ENCODE assay signal across 8 cellular contexts in the genomic region with DNA sequence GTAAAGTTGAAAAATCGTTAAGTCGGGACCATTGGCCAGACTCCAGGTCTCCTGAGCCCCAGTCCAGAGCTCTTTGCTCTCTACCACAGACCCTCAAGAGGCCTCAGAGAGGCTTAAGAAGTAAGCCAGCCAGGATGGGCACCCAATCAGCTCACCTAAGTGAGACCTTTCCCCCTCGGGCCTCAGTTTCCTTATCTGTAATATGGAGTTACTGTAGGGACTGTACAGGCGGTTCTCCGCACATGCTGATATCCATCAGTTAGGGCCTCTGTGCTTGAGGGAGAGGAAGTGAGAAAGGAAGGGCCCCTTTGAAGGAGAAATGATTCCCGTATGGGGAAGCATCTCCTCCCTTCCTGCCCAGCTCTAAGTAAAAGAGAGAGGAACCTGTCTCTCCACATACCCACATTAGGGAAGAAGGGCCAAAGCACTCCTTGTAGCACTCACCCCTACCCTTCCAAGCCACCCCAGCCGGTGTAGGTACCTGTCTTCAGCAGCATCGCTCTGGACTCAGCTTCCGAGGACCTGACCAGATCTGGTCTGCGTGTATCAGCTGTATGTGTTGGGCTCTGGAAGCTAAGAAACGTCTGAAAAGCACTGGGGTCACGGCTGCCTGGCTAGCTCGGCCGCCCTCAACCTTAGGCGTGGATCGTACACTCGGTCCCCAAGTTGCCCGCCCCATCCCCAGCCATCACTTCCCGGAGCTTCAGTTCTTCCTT. TPM values are rescaled to one million over a fixed set of nuclear protein-coding genes. Genes with fewer than 3 reads are reported as not detected.
DNase-seq lines count a peak whose midpoint lies in the region; ATAC-seq, FAIRE-seq and TF ChIP-seq lines count a peak whose summit lies in the region.

No MANE protein-coding gene starts in this region.

- DNase-seq in A549 (ENCODE audit: low read depth in 1 of 2, low spot score in 1 of 2) (no peak), body of pancreas (peak in 1 of 4 donors; percentile 31), kidney glomerular epithelial cell (lab: John Stamatoyannopoulos, UW) (peak; percentile 48), substantia nigra (lab: John Stamatoyannopoulos, UW) (peak in 8 of 49 donors; percentile 18 to 64 (median 48)), cerebellum (ENCODE audit: low spot score) (no peak), left colon (no peak)

- peak overlapping the region; percentile 67 for H2AFZ ChIP-seq in Loucy (ENCODE audit: low read length)

- no peaks in the 10 kb centered on the region for H3F3A ChIP-seq in Loucy (ENCODE audit: low read depth)

- H3K9ac ChIP-seq in Loucy (ENCODE audit: low read depth, low read length, poor library complexity, severe bottlenecking), result peak overlapping the region; percentile 70

- H3K27ac ChIP-seq in A549, result peak overlapping the region; percentile 68 to 84; a peak in 5 of 6 replicates
- peak overlapping the region; percentile 68 to 89 (median 84) for H3K27ac ChIP-seq in body of pancreas
- peak overlapping the region; percentile 93 for H3K27ac ChIP-seq in substantia nigra (ENCODE audit: low read depth, low read length, poor library complexity, severe bottlenecking)

- H4K20me1 ChIP-seq in Loucy (ENCODE audit: insufficient read depth, low read length, poor library complexity, severe bottlenecking), result no peaks in the 10 kb centered on the region

- H3K9me2 ChIP-seq in Loucy (replicated peaks; ENCODE audit: low read depth, low read length), result no peaks in the 10 kb centered on the region

- intact Hi-C loops in body of pancreas (cut with DNase I) (no loop called here), left colon (cut with DNase I, micrococcal nuclease) (no loop called here)

- TF ChIP-seq CTCF in A549 (IDR thresholded peaks at IDR 0.05), result no peak
- TF ChIP-seq CTCF in Loucy (conservative IDR thresholded peaks at IDR 0.05; ENCODE audit: low read length), result no peak
- no peak for TF ChIP-seq CTCF in body of pancreas (IDR thresholded peaks at IDR 0.05)

- H3K36me3 ChIP-seq in Loucy (ENCODE audit: insufficient read depth, low read length) (no peaks in the 10 kb centered on the region), body of pancreas (replicated peaks in 1 of 2; ENCODE audit: insufficient read depth in 1 of 2, low read depth in 2 of 2) (no peaks in the 10 kb centered on the region)

- no peaks in the 10 kb centered on the region for H3K9me3 ChIP-seq in A549
- H3K9me3 ChIP-seq in Loucy (ENCODE audit: insufficient read depth, low read depth, low read length), result no peaks in the 10 kb centered on the region
- no peaks in the 10 kb centered on the region for H3K9me3 ChIP-seq in body of pancreas

- POLR2A ChIA-PET in A549 (lab: Yijun Ruan, JAX), result no interaction called here

- H3K4me1 ChIP-seq in A549 (peaks cover 6% of the 10 kb centered on the region; the same call in 1 of the 3 replicates), Loucy (ENCODE audit: insufficient read depth, low read length, poor library complexity, severe bottlenecking) (peaks cover 8% of the 10 kb centered on the region), body of pancreas (peaks cover 30% of the 10 kb centered on the region)

- CTCF ChIA-PET in A549 (lab: Yijun Ruan, JAX), result interaction anchor here (1.3 kb wide), 1 partner anchor 375 kb away, joined by 3 read pairs; no protein-coding TSS in a partner anchor

- H3K27me3 ChIP-seq in Loucy (ENCODE audit: insufficient read depth, low read length, poor library complexity, severe bottlenecking) (no peaks in the 10 kb centered on the region), body of pancreas (no peaks in the 10 kb centered on the region)

- no peak for TF ChIP-seq EP300 in A549 (IDR thresholded peaks at IDR 0.05)

- ATAC-seq in A549 (no peak; a peak in 4 of 6 replicates), GM18909 (IDR thresholded peaks at IDR 0.05; ENCODE audit: poor library complexity, unreplicated experiment) (peak; percentile 11), body of pancreas (peak; percentile 1), left colon (no peak)

- WGBS in A549 (ENCODE audit: missing lambda C conversion rate), result 67% methylated on average over 10 of the region's 19 CpGs
- 18 to 25% methylated on average over 16 to 19 of the region's 19 CpGs for WGBS in body of pancreas, 2 donors

- FAIRE-seq in A549 (lab: Jason Lieb, UNC), result no peak

- H3K4me3 ChIP-seq in A549 (peak overlapping the region; percentile 47), Loucy (ENCODE audit: low read length, poor library complexity, severe bottlenecking) (peak overlapping the region; percentile 78), body of pancreas (peak overlapping the region; percentile 9 to 39)

- H3K4me2 ChIP-seq in A549, result peak overlapping the region; percentile 94
- peak overlapping the region; percentile 86 for H3K4me2 ChIP-seq in Loucy (ENCODE audit: low read depth, low read length, poor library complexity, severe bottlenecking)

- peaks cover 7% of the 10 kb centered on the region; the same call in 1 of the 2 replicates for H3K79me2 ChIP-seq in Loucy (ENCODE audit: insufficient read depth, low read length)

- TF ChIP-seq POLR2A in A549 (IDR thresholded peaks at IDR 0.05; ENCODE audit: low read length), result no peak
- no peak for TF ChIP-seq POLR2A in body of pancreas (IDR thresholded peaks at IDR 0.05)

- no peak for TF ChIP-seq RAD21 in A549 (conservative IDR thresholded peaks at IDR 0.05 in 1 of 2, IDR thresholded peaks at IDR 0.05 in 1 of 2)

TF ChIP-seq in A549, 52 proteins besides CTCF, POLR2A, EP300 and RAD21 (continues in another document):
- TF ChIP-seq, protein P1, sequence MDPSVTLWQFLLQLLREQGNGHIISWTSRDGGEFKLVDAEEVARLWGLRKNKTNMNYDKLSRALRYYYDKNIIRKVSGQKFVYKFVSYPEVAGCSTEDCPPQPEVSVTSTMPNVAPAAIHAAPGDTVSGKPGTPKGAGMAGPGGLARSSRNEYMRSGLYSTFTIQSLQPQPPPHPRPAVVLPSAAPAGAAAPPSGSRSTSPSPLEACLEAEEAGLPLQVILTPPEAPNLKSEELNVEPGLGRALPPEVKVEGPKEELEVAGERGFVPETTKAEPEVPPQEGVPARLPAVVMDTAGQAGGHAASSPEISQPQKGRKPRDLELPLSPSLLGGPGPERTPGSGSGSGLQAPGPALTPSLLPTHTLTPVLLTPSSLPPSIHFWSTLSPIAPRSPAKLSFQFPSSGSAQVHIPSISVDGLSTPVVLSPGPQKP (IDR thresholded peaks at IDR 0.05; ENCODE audit: low read depth, low read length), result no peak
- TF ChIP-seq USF2 (IDR thresholded peaks at IDR 0.05) (no peak), POLR2AphosphoS2 (conservative IDR thresholded peaks at IDR 0.05; ENCODE audit: low read length) (no peak), RFX5 (IDR thresholded peaks at IDR 0.05) (no peak), HEYL (CRISPR knock-in tag; IDR thresholded peaks at IDR 0.05) (no peak), FOSB (CRISPR knock-in tag; IDR thresholded peaks at IDR 0.05) (no peak), SMC3 (IDR thresholded peaks at IDR 0.05) (no peak), ESRRA (IDR thresholded peaks at IDR 0.05; ENCODE audit: borderline replicate concordance, low read length) (no peak), ZNF302 (CRISPR knock-in tag; IDR thresholded peaks at IDR 0.05) (no peak), FOXS1 (CRISPR knock-in tag; IDR thresholded peaks at IDR 0.05) (no peak)

RNA-seq across cellular contexts. Expression of gene NAGA, which starts 0.7 kb away (rescaled TPM):
- polyA plus RNA-seq in A549 (2011; rRNA removed) (8.9 and 11.4 TPM in 2 replicates), A549 (2017; fragmentation: RNase III; extraction: RNeasy Plus Mini Kit Qiagen cat#74134 plus additional on column Dnase treatment) (6.3 to 6.6 TPM (median 6.5 TPM) in 3 replicates)
- 8.9 and 11.9 TPM in 2 replicates for polyA plus RNA-seq in A549 (2012; cell fraction: cytosol; rRNA removed)
- 18.8 and 20.0 TPM in 2 replicates for polyA plus RNA-seq in A549 (2012; cell fraction: nucleus; rRNA removed)
- polyA minus RNA-seq in A549 (2011; rRNA and poly(A)+ RNA removed), result 16.8 and 18.2 TPM in 2 replicates
- total RNA-seq in body of pancreas (10 to 100 TPM in 1 of 2 donors, 1 to 10 TPM in 1; 8.2 to 11.2 TPM), cerebellum (12.5 TPM), left colon (10 to 100 TPM; 38.3 to 38.5 TPM)

RNA-seq across cellular contexts. Expression of gene PHETA2, which starts 4.1 kb away (rescaled TPM):
- polyA plus RNA-seq in A549 (2011; rRNA removed) (0.03 TPM in 1 of 2 replicates, not detected in the other), A549 (2017; fragmentation: RNase III; extraction: RNeasy Plus Mini Kit Qiagen cat#74134 plus additional on column Dnase treatment) (0.04 TPM in 1 of 3 replicates, not detected in the others)
- polyA plus RNA-seq in A549 (2012; cell fraction: cytosol; rRNA removed), result not detected in 2 replicates
- 0.05 and 0.06 TPM in 2 replicates for polyA plus RNA-seq in A549 (2012; cell fraction: nucleus; rRNA removed)
- polyA minus RNA-seq in A549 (2011; rRNA and poly(A)+ RNA removed), result not detected in 2 replicates
- total RNA-seq in body of pancreas (10 to 100 TPM in 1 of 2 donors, 1 to 10 TPM in 1; 9.2 to 12.2 TPM), cerebellum (1.8 TPM), left colon (10 to 100 TPM; 12.9 to 13.9 TPM)

RNA-seq across cellular contexts. Expression of gene SMDT1, which starts 9.5 kb away (rescaled TPM):
- 26.7 and 27.1 TPM in 2 replicates for polyA plus RNA-seq in A549 (2011; rRNA removed)
- polyA plus RNA-seq in A549 (2012; cell fraction: cytosol; rRNA removed), result 29.9 and 35.1 TPM in 2 replicates
- 11.6 and 13.6 TPM in 2 replicates for polyA plus RNA-seq in A549 (2012; cell fraction: nucleus; rRNA removed)
- 23.9 to 29.7 TPM (median 25.3 TPM) in 3 replicates for polyA plus RNA-seq in A549 (2017; fragmentation: RNase III; extraction: RNeasy Plus Mini Kit Qiagen cat#74134 plus additional on column Dnase treatment)
- polyA minus RNA-seq in A549 (2011; rRNA and poly(A)+ RNA removed), result 5.5 and 5.7 TPM in 2 replicates
- total RNA-seq in body of pancreas, result 10 to 100 TPM; 13.8 to 14.8 TPM
- 14.1 TPM for total RNA-seq in cerebellum
- 100 to 1,000 TPM; 145 to 148 TPM for total RNA-seq in left colon

RNA-seq across cellular contexts. Expression of gene NDUFA6, which starts 20.6 kb away (rescaled TPM):
- polyA plus RNA-seq in A549 (2011; rRNA removed) (70.7 and 99.0 TPM in 2 replicates), A549 (2017; fragmentation: RNase III; extraction: RNeasy Plus Mini Kit Qiagen cat#74134 plus additional on column Dnase treatment) (79.1 to 81.4 TPM (median 79.6 TPM) in 3 replicates)
- 66.4 and 85.3 TPM in 2 replicates for polyA plus RNA-seq in A549 (2012; cell fraction: cytosol; rRNA removed)
- 25.1 and 35.4 TPM in 2 replicates for polyA plus RNA-seq in A549 (2012; cell fraction: nucleus; rRNA removed)
- polyA minus RNA-seq in A549 (2011; rRNA and poly(A)+ RNA removed), result 9.8 and 13.3 TPM in 2 replicates
- total RNA-seq in body of pancreas (10 to 100 TPM; 18.9 to 30.3 TPM), cerebellum (38.3 TPM), left colon (100 to 1,000 TPM in 1 of 2 donors, 10 to 100 TPM in 1; 96.2 to 125 TPM)

Comparison
In these comparisons a context has a peak if more than half of its experiments do, and no peak if none do; other contexts are left out.
1. ATAC-seq: peak in GM18909 (single experiment) and body of pancreas (single experiment); none in A549 (0 of 2) and left colon (single experiment).
2. H3K4me3 ChIP-seq: peak in every context shown above with its lines; median percentile 78 in Loucy; 47 in A549; 24 in body of pancreas.
3. Peak in every context shown above with its lines, with median percentiles within 50 percentile points of each other: H3K27ac ChIP-seq.